Comparison of ENCODE assay signal across 8 cellular contexts in the genomic region with DNA sequence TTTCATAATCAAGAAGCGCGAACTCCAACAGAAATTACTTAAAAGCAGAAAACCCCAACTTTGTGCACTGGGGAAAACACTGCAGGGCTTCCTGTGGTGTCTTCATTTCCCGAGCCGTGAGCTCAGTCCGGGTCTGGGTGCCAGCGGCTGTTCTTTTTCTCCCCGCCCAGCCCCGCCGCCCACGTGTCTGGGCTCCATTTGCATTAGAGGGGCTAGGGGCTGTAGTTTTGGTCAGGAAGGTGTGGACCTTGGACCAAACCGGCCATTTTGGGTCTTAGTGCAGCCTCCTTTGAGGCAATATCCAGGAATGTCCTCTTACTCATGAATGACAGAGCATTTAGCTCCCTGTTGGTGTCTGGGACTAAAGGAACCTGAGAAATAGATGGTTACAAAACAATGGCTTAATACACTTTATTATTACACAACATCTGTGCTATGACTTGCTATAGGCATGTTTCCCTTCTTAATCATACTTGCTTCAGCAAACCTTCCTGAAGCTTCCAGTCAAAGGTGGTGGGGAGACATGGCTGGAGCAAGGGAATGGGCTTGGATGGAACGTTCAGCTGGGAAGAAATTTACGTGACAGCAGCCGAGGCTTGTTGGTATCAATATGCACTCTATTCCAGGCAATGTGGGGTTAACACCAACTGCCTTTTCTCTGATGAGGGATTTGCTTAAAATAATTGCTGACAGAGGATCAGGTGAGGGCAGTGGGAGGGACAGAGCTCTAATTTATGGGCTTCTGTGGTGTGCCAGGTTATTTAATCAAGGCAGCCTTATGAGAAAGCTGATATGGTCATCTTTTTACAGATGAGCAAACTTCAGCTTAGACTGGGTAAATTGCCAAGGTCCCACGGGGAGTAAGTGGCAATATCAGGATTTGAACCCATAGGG. TPM values are rescaled to one million over a fixed set of nuclear protein-coding genes. Genes with fewer than 3 reads are reported as not detected.
DNase-seq lines count a peak whose midpoint lies in the region; ATAC-seq, FAIRE-seq and TF ChIP-seq lines count a peak whose summit lies in the region.

No MANE protein-coding gene starts in this region.

- H3K9me3 ChIP-seq in GM12878 (replicated peaks; ENCODE audit: control insufficient read depth, insufficient read depth, low read length), result no peaks in the 10 kb centered on the region

- DNase-seq in EL (peak; percentile 63), HS-27A (ENCODE audit: low read depth) (peak; percentile 22), SIG-M5 treated with dmso at 0.1 percent for 504 hours (lab: John Stamatoyannopoulos, UW; ENCODE audit: unreplicated experiment) (peak; percentile 91), GM12878 (ENCODE audit: low read depth, low spot score) (no peak), sciatic nerve (ENCODE audit: low spot score) (no peak)

- no TSS peak for BruUV-seq in GM12878 (replicated peaks; lab: Mats Ljungman, UMichigan)

- H3K36me3 ChIP-seq in GM12878 (ENCODE audit: control insufficient read depth in 2 of 2, insufficient read depth in 2 of 2, low read length in 1 of 2), result no peaks in the 10 kb centered on the region

- intact Hi-C loops in GM12878 (cut with micrococcal nuclease; ENCODE audit: unreplicated experiment), result no loop called here
- intact Hi-C loops in sciatic nerve (cut with DNase I), result loop anchor here (10.0 kb wide), 1 partner anchor 48 kb away; no protein-coding TSS in a partner anchor

- no peak for TF ChIP-seq CTCF in GM12878 (IDR thresholded peaks at IDR 0.05 in 2 of 3, conservative IDR thresholded peaks at IDR 0.05 in 1 of 3; ENCODE audit: control insufficient read depth in 2 of 3, extremely low read depth in 1 of 3, insufficient read depth in 1 of 3, low read depth in 3 of 3, low read length in 3 of 3)

- H3K4me2 ChIP-seq in GM12878 (ENCODE audit: control insufficient read depth, insufficient read depth), result peak overlapping the region; percentile 97

- no peak for TF ChIP-seq EP300 in GM12878 (IDR thresholded peaks at IDR 0.05; ENCODE audit: borderline replicate concordance in 1 of 2, control insufficient read depth in 1 of 2, low read depth in 2 of 2, low read length in 2 of 2)

- in situ Hi-C loops in GM12878 (cut with MboI), result no loop called here

- no peaks in the 10 kb centered on the region for H3K79me2 ChIP-seq in GM12878 (ENCODE audit: control insufficient read depth, insufficient read depth, low read length)

- H3K4me3 ChIP-seq in GM12878 (peak overlapping the region; percentile 86), iPS-11a (ENCODE audit: low read depth, low read length) (peak overlapping the region; percentile 81)

- H3K9ac ChIP-seq in GM12878 (ENCODE audit: control insufficient read depth, insufficient read depth, low read length), result peak overlapping the region; percentile 70

- H3K4me1 ChIP-seq in GM12878 (ENCODE audit: control insufficient read depth, insufficient read depth, low read length), result peaks cover 15% of the 10 kb centered on the region

- H3K27ac ChIP-seq in GM12878 (ENCODE audit: control insufficient read depth, insufficient read depth), result peak overlapping the region; percentile 35

- peak overlapping the region; percentile 93 for H2AFZ ChIP-seq in GM12878 (ENCODE audit: control insufficient read depth, low read depth, low read length)

- CTCF ChIA-PET in GM12878 (lab: Yijun Ruan, JAX), result interaction anchor here (0.6 to 3.3 kb wide), 8 partner anchors 12 to 699 kb away, joined by 3 to 17 read pairs (median 4); no protein-coding TSS in a partner anchor

- no peak; the same call in 1 of the 2 replicates for TF ChIP-seq POLR2A in GM12878 (IDR thresholded peaks at IDR 0.05; ENCODE audit: low read depth, low read length)

- no peak for TF ChIP-seq RAD21 in GM12878 (IDR thresholded peaks at IDR 0.05; ENCODE audit: insufficient read depth, low read depth, low read length)

- no peaks in the 10 kb centered on the region for H3K27me3 ChIP-seq in GM12878 (replicated peaks in 1 of 2; ENCODE audit: control insufficient read depth in 2 of 2, insufficient read depth in 2 of 2, low read length in 1 of 2)

- no peak for FAIRE-seq in GM12878 (lab: Jason Lieb, UNC)

- H4K20me1 ChIP-seq in GM12878 (ENCODE audit: control insufficient read depth, insufficient read depth), result no peaks in the 10 kb centered on the region

- WGBS in GM12878 (ENCODE audit: insufficient coverage, insufficient replicate concordance, low lambda C conversion rate, missing lambda C conversion rate), result 21% methylated on average over 15 of the region's 15 CpGs

- SMC1A ChIA-PET in GM12878 (lab: Charles Lee; ENCODE audit: uncharacterized antibody, unreplicated experiment), result interaction anchor here (0.7 to 1.4 kb wide), 6 partner anchors 15 to 69 kb away, joined by 3 to 8 read pairs (median 3); a partner anchor contains a TSS

- peak; percentile 77 for ATAC-seq in GM12878
- ATAC-seq in sciatic nerve, result peak; percentile 67
- ATAC-seq in HG03095 (IDR thresholded peaks at IDR 0.05; ENCODE audit: unreplicated experiment), result no peak
- no peak for ATAC-seq in HG03135 (IDR thresholded peaks at IDR 0.05; ENCODE audit: unreplicated experiment)

- RAD21 ChIA-PET in GM12878 (lab: Charles Lee; ENCODE audit: unreplicated experiment), result interaction anchor here (0.7 to 1.1 kb wide), 5 partner anchors 12 to 94 kb away, joined by 3 to 5 read pairs (median 4); no protein-coding TSS in a partner anchor

- POLR2A ChIA-PET in GM12878 (lab: Charles Lee), result interaction anchor here (0.5 to 1.1 kb wide), 3 partner anchors 282 to 1784 kb away, joined by 3 read pairs; a partner anchor contains a TSS

RNA-seq across cellular contexts. Expression of a gene that starts 1.1 kb away (rescaled TPM):
- total RNA-seq in GM12878 (2013; cell fraction: nucleolus; rRNA removed), result 16.5 and 18.6 TPM in 2 replicates
- 12.8 and 16.1 TPM in 2 replicates for total RNA-seq in GM12878 (2014; rRNA removed)
- 5.8 and 7.9 TPM in 2 replicates for total RNA-seq in GM12878 (2014; rRNA removed; fragmentation: Illumina TruSeq; extraction: Trizol)
- total RNA-seq in GM12878 (2021), result 10.0 and 12.7 TPM in 2 replicates
- polyA plus RNA-seq in GM12878 (2011; ENCODE audit: low read depth), result 3.4 TPM
- polyA plus RNA-seq in GM12878 (2011; rRNA removed), result 3.5 and 7.7 TPM in 2 replicates
- 16.6 and 20.6 TPM in 2 replicates for polyA plus RNA-seq in GM12878 (2011; cell fraction: cytosol; rRNA removed)
- 19.7 and 25.2 TPM in 2 replicates for polyA plus RNA-seq in GM12878 (2011; cell fraction: nucleus; rRNA removed)
- 7.0 and 9.5 TPM in 2 replicates for polyA plus RNA-seq in GM12878 (2012)
- polyA plus RNA-seq in GM12878 (2014; fragmentation: Illumina TruSeq; extraction: Trizol), result 2.3 and 7.0 TPM in 2 replicates
- polyA plus RNA-seq in GM12878 (2014; fragmentation: Nextera tagmentation; extraction: Ambion mirVana), result 1 to 10 TPM; 3.0 to 4.1 TPM
- 14.6 and 16.3 TPM in 2 replicates for polyA plus RNA-seq in GM12878 (2014; rRNA removed)
- polyA plus RNA-seq in GM12878 (2016; fragmentation: Nextera tagmentation; extraction: Ambion mirVana), result 10 to 100 TPM; 14.5 to 17.4 TPM
- 3.9 and 9.0 TPM in 2 replicates for polyA minus RNA-seq in GM12878 (2011; rRNA and poly(A)+ RNA removed)
- 5.7 and 8.3 TPM in 2 replicates for polyA minus RNA-seq in GM12878 (2011; cell fraction: cytosol; rRNA and poly(A)+ RNA removed)
- polyA minus RNA-seq in GM12878 (2011; cell fraction: nucleus; rRNA and poly(A)+ RNA removed), result 4.1 and 5.5 TPM in 2 replicates
- 32.8 TPM for total RNA-seq in sciatic nerve

RNA-seq across cellular contexts. Expression of a gene that starts 25.0 kb away (rescaled TPM):
- total RNA-seq in GM12878 (2013; cell fraction: nucleolus; rRNA removed), result not detected in 2 replicates
- total RNA-seq in GM12878 (2014; rRNA removed) (0.17 TPM in 1 of 2 replicates, not detected in the other), GM12878 (2014; rRNA removed; fragmentation: Illumina TruSeq; extraction: Trizol) (not detected in 2 replicates), GM12878 (2021) (0.31 TPM in 1 of 2 replicates, not detected in the other), sciatic nerve (4.1 TPM)
- not detected for polyA plus RNA-seq in GM12878 (2011; ENCODE audit: low read depth)
- polyA plus RNA-seq in GM12878 (2011; rRNA removed) (not detected in 2 replicates), GM12878 (2014; fragmentation: Illumina TruSeq; extraction: Trizol) (not detected in 2 replicates), GM12878 (2014; fragmentation: Nextera tagmentation; extraction: Ambion mirVana) (not detected), GM12878 (2014; rRNA removed) (not detected in 2 replicates), GM12878 (2016; fragmentation: Nextera tagmentation; extraction: Ambion mirVana) (not detected)
- polyA plus RNA-seq in GM12878 (2011; cell fraction: cytosol; rRNA removed), result not detected in 2 replicates
- polyA plus RNA-seq in GM12878 (2011; cell fraction: nucleus; rRNA removed), result not detected in 2 replicates
- 0.10 and 1.7 TPM in 2 replicates for polyA plus RNA-seq in GM12878 (2012)
- polyA minus RNA-seq in GM12878 (2011; rRNA and poly(A)+ RNA removed), result not detected in 2 replicates
- polyA minus RNA-seq in GM12878 (2011; cell fraction: cytosol; rRNA and poly(A)+ RNA removed), result not detected in 2 replicates
- polyA minus RNA-seq in GM12878 (2011; cell fraction: nucleus; rRNA and poly(A)+ RNA removed), result not detected in 2 replicates

RNA-seq across cellular contexts. Expression of a gene that starts 45.5 kb away (rescaled TPM):
- not detected in 2 replicates for total RNA-seq in GM12878 (2013; cell fraction: nucleolus; rRNA removed)
- total RNA-seq in GM12878 (2014; rRNA removed) (not detected in 2 replicates), GM12878 (2014; rRNA removed; fragmentation: Illumina TruSeq; extraction: Trizol) (0.04 and 0.05 TPM in 2 replicates), GM12878 (2021) (0.05 TPM in 1 of 2 replicates, not detected in the other), sciatic nerve (not detected)
- polyA plus RNA-seq in GM12878 (2011; ENCODE audit: low read depth), result not detected
- polyA plus RNA-seq in GM12878 (2011; rRNA removed) (0.01 TPM in 2 replicates), GM12878 (2014; fragmentation: Illumina TruSeq; extraction: Trizol) (not detected in 2 replicates), GM12878 (2014; fragmentation: Nextera tagmentation; extraction: Ambion mirVana) (under 1 TPM in 1 of 2 experiments, not detected in 1; 0.02 TPM), GM12878 (2014; rRNA removed) (0.01 TPM in 2 replicates), GM12878 (2016; fragmentation: Nextera tagmentation; extraction: Ambion mirVana) (under 1 TPM; 0.03 to 0.04 TPM)
- 0.01 and 0.02 TPM in 2 replicates for polyA plus RNA-seq in GM12878 (2011; cell fraction: cytosol; rRNA removed)
- 0.04 TPM in 1 of 2 replicates, not detected in the other for polyA plus RNA-seq in GM12878 (2011; cell fraction: nucleus; rRNA removed)
- 0.05 and 0.06 TPM in 2 replicates for polyA plus RNA-seq in GM12878 (2012)
- polyA minus RNA-seq in GM12878 (2011; rRNA and poly(A)+ RNA removed), result not detected in 2 replicates
- polyA minus RNA-seq in GM12878 (2011; cell fraction: cytosol; rRNA and poly(A)+ RNA removed), result not detected in 2 replicates
- not detected in 2 replicates for polyA minus RNA-seq in GM12878 (2011; cell fraction: nucleus; rRNA and poly(A)+ RNA removed)

RNA-seq across cellular contexts. Expression of a gene that starts 56.0 kb away (rescaled TPM):
- total RNA-seq in GM12878 (2013; cell fraction: nucleolus; rRNA removed), result 28.5 and 28.7 TPM in 2 replicates
- total RNA-seq in GM12878 (2014; rRNA removed) (88.3 and 95.0 TPM in 2 replicates), GM12878 (2014; rRNA removed; fragmentation: Illumina TruSeq; extraction: Trizol) (32.8 and 37.2 TPM in 2 replicates), GM12878 (2021) (58.0 and 59.1 TPM in 2 replicates), sciatic nerve (22.0 TPM)
- 25.5 TPM for polyA plus RNA-seq in GM12878 (2011; ENCODE audit: low read depth)
- polyA plus RNA-seq in GM12878 (2011; rRNA removed) (33.2 and 48.3 TPM in 2 replicates), GM12878 (2014; fragmentation: Illumina TruSeq; extraction: Trizol) (21.5 and 42.6 TPM in 2 replicates), GM12878 (2014; fragmentation: Nextera tagmentation; extraction: Ambion mirVana) (1 to 10 TPM; 3.5 to 8.0 TPM), GM12878 (2014; rRNA removed) (80.5 and 85.1 TPM in 2 replicates), GM12878 (2016; fragmentation: Nextera tagmentation; extraction: Ambion mirVana) (10 to 100 TPM; 75.4 to 86.5 TPM)
- 91.7 and 111 TPM in 2 replicates for polyA plus RNA-seq in GM12878 (2011; cell fraction: cytosol; rRNA removed)
- 79.7 and 86.5 TPM in 2 replicates for polyA plus RNA-seq in GM12878 (2011; cell fraction: nucleus; rRNA removed)
- polyA plus RNA-seq in GM12878 (2012), result 46.9 and 51.3 TPM in 2 replicates
- 35.5 and 55.6 TPM in 2 replicates for polyA minus RNA-seq in GM12878 (2011; rRNA and poly(A)+ RNA removed)
- 14.3 and 15.2 TPM in 2 replicates for polyA minus RNA-seq in GM12878 (2011; cell fraction: cytosol; rRNA and poly(A)+ RNA removed)
- polyA minus RNA-seq in GM12878 (2011; cell fraction: nucleus; rRNA and poly(A)+ RNA removed), result 20.7 and 30.7 TPM in 2 replicates

Comparison
In these comparisons a context has a peak if more than half of its experiments do, and no peak if none do; other contexts are left out.
1. DNase-seq: peak in EL (single experiment), HS-27A (single experiment) and SIG-M5 treated with dmso at 0.1 percent for 504 hours (single experiment); none in GM12878 (single experiment) and sciatic nerve (single experiment).
2. ATAC-seq: peak in GM12878 (single experiment) and sciatic nerve (single experiment); none in HG03095 (single experiment) and HG03135 (single experiment).